In the genomic region with DNA sequence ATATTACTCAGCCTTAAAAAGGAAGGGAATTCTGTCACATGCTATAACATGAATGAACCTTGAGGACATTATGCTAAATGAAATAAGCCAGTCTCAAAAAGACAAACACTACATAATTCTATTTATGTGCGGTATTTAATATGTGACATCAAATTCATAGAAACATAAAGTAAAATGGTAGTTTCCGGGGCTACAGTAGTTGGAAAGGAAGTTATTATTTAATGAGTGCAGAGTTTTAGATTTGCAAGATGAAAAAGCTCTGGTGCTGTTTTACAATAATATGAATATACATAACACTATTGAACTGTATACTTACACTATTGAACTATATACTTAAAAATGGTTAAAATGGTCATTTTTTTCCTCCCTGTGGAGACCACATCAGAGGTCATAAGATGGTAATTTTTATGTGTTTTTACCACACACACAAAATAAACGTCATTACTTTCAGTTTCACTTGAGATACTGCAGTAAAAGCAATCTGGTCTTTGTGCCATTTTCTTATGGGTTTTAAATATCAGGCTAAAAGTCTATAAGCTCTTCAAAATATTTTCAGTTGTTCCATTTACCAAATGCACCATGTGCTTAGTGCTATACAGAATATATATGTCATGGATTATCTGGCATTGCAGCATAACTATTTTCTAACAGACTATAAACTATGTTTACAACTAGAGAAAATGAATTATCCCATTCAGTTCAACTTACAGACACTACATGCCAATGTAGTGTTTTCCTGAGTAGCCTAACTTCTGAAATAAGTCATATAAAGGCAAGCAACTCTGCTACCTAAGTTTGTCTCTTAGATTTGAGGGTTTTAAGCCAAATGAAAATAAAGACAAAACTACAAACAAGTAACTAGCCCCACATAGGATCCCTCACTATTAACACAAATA, we compare ENCODE assay signal across 9 cellular contexts.
DNase-seq lines count a peak whose midpoint lies in the region; ATAC-seq and TF ChIP-seq lines count a peak whose summit lies in the region.
"Had no signal": no experiment of that assay in that cellular context is flagged by ENCODE, and none has a peak within 500 bp of the region (broad histone marks: within the 10 kb centered on the region; RNA-seq: fewer than 3 reads in every experiment).

No MANE protein-coding gene starts in this region.

- H3K4me1 ChIP-seq in stomach, result peaks cover 0 to 20% (median 9%) of the 10 kb centered on the region in 4 donors

- WGBS in stomach, 5 donors, result 40 to 49% (median 45%) methylated on average over 3 of the region's 3 CpGs

- peak overlapping the region in 4 of 5 donors; percentile 18 to 58 (median 46) for H3K27ac ChIP-seq in stomach

- no peak for TF ChIP-seq POLR2A in stomach (IDR thresholded peaks at IDR 0.05)

- no peaks in the 10 kb centered on the region for H3K9me3 ChIP-seq in stomach

- peak; percentile 32 for DNase-seq in NOMO-1 treated with DMSO at 0.1 percent for 48 hours (lab: John Stamatoyannopoulos, UW; ENCODE audit: unreplicated experiment)
- no peak for DNase-seq in NOMO-1 treated with dmso at 0.1 percent for 144 hours (lab: John Stamatoyannopoulos, UW; ENCODE audit: unreplicated experiment)
- DNase-seq in fibroblast of villous mesenchyme (ENCODE audit: low read depth), result peak; percentile 86
- no peak for DNase-seq in stomach
- no peak for DNase-seq in occipital lobe (lab: John Stamatoyannopoulos, UW)
- DNase-seq in NCI-H2107 (lab: John Stamatoyannopoulos, UW), result no peak
- DNase-seq: NCI-H526 treated with DMSO at 0.1 percent for 48 hours had no signal

- ATAC-seq in SK-N-SH treated with all-trans-retinoic acid at 6 μM for 48 hours (peak; percentile 62), HG02642 (IDR thresholded peaks at IDR 0.05; ENCODE audit: poor library complexity, unreplicated experiment) (no peak)

- intact Hi-C loops in stomach (cut with DNase I; ENCODE audit: low total_unique reads), result no loop called here

- peak overlapping the region; percentile 18 for H3K4me3 ChIP-seq in fibroblast of villous mesenchyme (ENCODE audit: low read depth, low read length)
- peak overlapping the region in 2 of 4 donors; percentile 6 to 11 for H3K4me3 ChIP-seq in stomach

- H3K36me3 ChIP-seq in stomach, result peaks cover 0 to 15% (median 7%) of the 10 kb centered on the region in 4 donors

- H3K27me3 ChIP-seq in stomach, result no peaks in the 10 kb centered on the region

- TF ChIP-seq EP300 in stomach (IDR thresholded peaks at IDR 0.05), result no peak

- TF ChIP-seq CTCF in fibroblast of villous mesenchyme (IDR thresholded peaks at IDR 0.05; ENCODE audit: insufficient read depth, low read depth, low read length) (no peak), stomach (IDR thresholded peaks at IDR 0.05) (no peak)

TF ChIP-seq in SK-N-SH treated with all-trans-retinoic acid at 6 μM for 48 hours, 23 proteins besides CTCF, POLR2A, EP300 and RAD21:
- TF ChIP-seq TCF4 (CRISPR knock-in tag; IDR thresholded peaks at IDR 0.05; ENCODE audit: borderline replicate concordance), result no peak
- TF ChIP-seq ZC3H10 (CRISPR knock-in tag; IDR thresholded peaks at IDR 0.05), result no peak
- TF ChIP-seq, protein P1, sequence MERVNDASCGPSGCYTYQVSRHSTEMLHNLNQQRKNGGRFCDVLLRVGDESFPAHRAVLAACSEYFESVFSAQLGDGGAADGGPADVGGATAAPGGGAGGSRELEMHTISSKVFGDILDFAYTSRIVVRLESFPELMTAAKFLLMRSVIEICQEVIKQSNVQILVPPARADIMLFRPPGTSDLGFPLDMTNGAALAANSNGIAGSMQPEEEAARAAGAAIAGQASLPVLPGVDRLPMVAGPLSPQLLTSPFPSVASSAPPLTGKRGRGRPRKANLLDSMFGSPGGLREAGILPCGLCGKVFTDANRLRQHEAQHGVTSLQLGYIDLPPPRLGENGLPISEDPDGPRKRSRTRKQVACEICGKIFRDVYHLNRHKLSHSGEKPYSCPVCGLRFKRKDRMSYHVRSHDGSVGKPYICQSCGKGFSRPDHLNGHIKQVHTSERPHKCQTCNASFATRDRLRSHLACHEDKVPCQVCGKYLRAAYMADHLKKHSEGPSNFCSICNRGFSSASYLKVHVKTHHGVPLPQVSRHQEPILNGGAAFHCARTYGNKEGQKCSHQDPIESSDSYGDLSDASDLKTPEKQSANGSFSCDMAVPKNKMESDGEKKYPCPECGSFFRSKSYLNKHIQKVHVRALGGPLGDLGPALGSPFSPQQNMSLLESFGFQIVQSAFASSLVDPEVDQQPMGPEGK (CRISPR knock-in tag; IDR thresholded peaks at IDR 0.05; ENCODE audit: borderline replicate concordance), result no peak
- TF ChIP-seq ZFP30 (CRISPR knock-in tag; IDR thresholded peaks at IDR 0.05), result no peak
- TF ChIP-seq ZNF70 (CRISPR knock-in tag; IDR thresholded peaks at IDR 0.05), result no peak
- no peak for TF ChIP-seq BACH2 (CRISPR knock-in tag; IDR thresholded peaks at IDR 0.05; ENCODE audit: borderline replicate concordance)
- TF ChIP-seq CREB5 (CRISPR knock-in tag; IDR thresholded peaks at IDR 0.05; ENCODE audit: low read depth), result no peak
- TF ChIP-seq GLIS3 (CRISPR knock-in tag; IDR thresholded peaks at IDR 0.05), result no peak
- no peak for TF ChIP-seq ARNTL (CRISPR knock-in tag; IDR thresholded peaks at IDR 0.05; ENCODE audit: borderline replicate concordance, low read depth)
- TF ChIP-seq CSRNP3 (CRISPR knock-in tag; IDR thresholded peaks at IDR 0.05), result no peak
- TF ChIP-seq ZFP3 (CRISPR knock-in tag; IDR thresholded peaks at IDR 0.05), result no peak
- no peak for TF ChIP-seq SNAI2 (CRISPR knock-in tag; IDR thresholded peaks at IDR 0.05)
- TF ChIP-seq ESRRG (CRISPR knock-in tag; IDR thresholded peaks at IDR 0.05), result no peak

Comparison
In these comparisons a context has a peak if more than half of its experiments do, and no peak if none do; other contexts are left out.
1. DNase-seq: peak in NOMO-1 treated with DMSO at 0.1 percent for 48 hours (single experiment) and fibroblast of villous mesenchyme (single experiment); none in NOMO-1 treated with dmso at 0.1 percent for 144 hours (single experiment), stomach (single experiment), occipital lobe (single experiment) and NCI-H2107 (single experiment).